In the genomic region with DNA sequence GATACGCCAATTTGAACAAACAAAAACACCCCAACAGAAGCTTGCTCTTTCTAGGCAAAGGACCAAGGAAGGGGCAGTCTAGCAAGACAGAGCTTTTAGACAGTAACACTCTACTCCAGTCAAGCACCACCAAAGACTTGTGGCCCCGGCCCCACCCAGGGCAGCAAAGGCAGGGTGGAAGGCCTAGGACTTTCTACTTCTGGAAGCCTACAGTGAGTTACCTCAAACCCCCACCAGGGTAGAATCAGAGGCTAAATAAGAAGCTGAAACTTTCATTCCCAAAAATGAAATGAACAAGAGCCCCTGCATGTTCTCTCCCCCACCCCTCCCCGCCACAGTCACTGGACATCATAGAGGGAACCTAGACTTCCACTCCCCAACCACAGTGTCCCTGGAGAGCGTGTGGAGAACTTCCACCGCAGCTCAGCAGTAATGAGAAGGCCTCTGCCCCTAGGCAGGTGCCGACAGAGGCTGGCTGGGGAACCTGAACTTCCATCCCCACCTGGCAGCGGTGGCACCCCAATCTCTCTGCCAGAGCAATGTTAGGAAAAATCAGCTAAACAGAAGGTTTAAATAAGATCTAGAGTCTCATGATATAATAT, we compare ENCODE assay signal across 22 cellular contexts. TPM values are rescaled to one million over a fixed set of nuclear protein-coding genes. Genes with fewer than 3 reads are reported as not detected.
DNase-seq lines count a peak whose midpoint lies in the region; ATAC-seq and TF ChIP-seq lines count a peak whose summit lies in the region.
"Had no signal": no experiment of that assay in that cellular context is flagged by ENCODE, and none has a peak within 500 bp of the region (broad histone marks: within the 10 kb centered on the region; RNA-seq: fewer than 3 reads in every experiment).

No MANE protein-coding gene starts in this region.

- H3K27ac ChIP-seq in thyroid gland = no peak overlapping the region
- H3K27ac ChIP-seq: hepatocyte, pancreas, uterus had no signal

- TF ChIP-seq CTCF in thyroid gland (IDR thresholded peaks at IDR 0.05) = no peak

- WGBS in thyroid gland, 2 donors = 80 to 82% methylated on average over 7 of the region's 7 CpGs

- H3K27ac Mint-ChIP-seq in activated naive CD8-positive, alpha-beta T cell treated with anti-CD3 and anti-CD28 coated beads, Interleukin-2, amount 10 ng/mL, durations not matched to agents 7 days and 5 days = peak overlapping the region; percentile 67
- H3K27ac Mint-ChIP-seq in activated naive CD8-positive, alpha-beta T cell treated with anti-CD3 and anti-CD28 coated beads for 36 hours = no peak overlapping the region
- peak overlapping the region; percentile 61 for H3K27ac Mint-ChIP-seq in activated T-helper 17 cell treated with anti-CD3 and anti-CD28 coated beads, Interleukin-2, amount 50 U/mL, for 72 hours

- no peak for ATAC-seq in activated naive CD8-positive, alpha-beta T cell treated with anti-CD3 and anti-CD28 coated beads, Interleukin-2, amount 10 ng/mL, durations not matched to agents 7 days and 5 days (ENCODE audit: low read depth)
- peak; percentile 58 for ATAC-seq in HG02981 (IDR thresholded peaks at IDR 0.05; ENCODE audit: unreplicated experiment)
- ATAC-seq in activated T-helper 17 cell treated with anti-CD3 and anti-CD28 coated beads, Interleukin-2, amount 50 U/mL, for 72 hours (replicated peaks) = no peak
- no peak for ATAC-seq in HG03095 (IDR thresholded peaks at IDR 0.05; ENCODE audit: unreplicated experiment)
- ATAC-seq: activated CD4-positive, alpha-beta T cell treated with anti-CD3 and anti-CD28 coated beads for 36 hours; naive thymus-derived CD8-positive, alpha-beta T cell; pancreas; sciatic nerve had no signal

- H3K36me3 Mint-ChIP-seq in activated naive CD8-positive, alpha-beta T cell treated with anti-CD3 and anti-CD28 coated beads, Interleukin-2, amount 10 ng/mL, durations not matched to agents 7 days and 5 days = peaks cover 18% of the 10 kb centered on the region
- peaks cover 18% of the 10 kb centered on the region for H3K36me3 Mint-ChIP-seq in activated naive CD8-positive, alpha-beta T cell treated with anti-CD3 and anti-CD28 coated beads for 36 hours
- H3K36me3 Mint-ChIP-seq in activated T-helper 17 cell treated with anti-CD3 and anti-CD28 coated beads, Interleukin-2, amount 50 U/mL, for 72 hours (ENCODE audit: low read depth) = peaks cover 46% of the 10 kb centered on the region

- peak overlapping the region; percentile 60 for H3K4me3 Mint-ChIP-seq in activated naive CD8-positive, alpha-beta T cell treated with anti-CD3 and anti-CD28 coated beads, Interleukin-2, amount 10 ng/mL, durations not matched to agents 7 days and 5 days
- H3K4me3 Mint-ChIP-seq in activated naive CD8-positive, alpha-beta T cell treated with anti-CD3 and anti-CD28 coated beads for 36 hours = no peak overlapping the region
- H3K4me3 Mint-ChIP-seq in activated T-helper 17 cell treated with anti-CD3 and anti-CD28 coated beads, Interleukin-2, amount 50 U/mL, for 72 hours = no peak overlapping the region
- H3K4me3 Mint-ChIP-seq: activated CD4-positive, alpha-beta T cell treated with anti-CD3 and anti-CD28 coated beads for 36 hours; CD8-positive, alpha-beta memory T cell; naive thymus-derived CD8-positive, alpha-beta T cell had no signal

- H3K9me3 Mint-ChIP-seq in activated naive CD8-positive, alpha-beta T cell treated with anti-CD3 and anti-CD28 coated beads, Interleukin-2, amount 10 ng/mL, durations not matched to agents 7 days and 5 days = peaks cover 6% of the 10 kb centered on the region
- peaks cover 3% of the 10 kb centered on the region for H3K9me3 Mint-ChIP-seq in activated naive CD8-positive, alpha-beta T cell treated with anti-CD3 and anti-CD28 coated beads for 36 hours
- H3K9me3 Mint-ChIP-seq in activated T-helper 17 cell treated with anti-CD3 and anti-CD28 coated beads, Interleukin-2, amount 50 U/mL, for 72 hours = no peaks in the 10 kb centered on the region

- H3K27me3 ChIP-seq in thyroid gland = no peaks in the 10 kb centered on the region
- H3K27me3 ChIP-seq: hepatocyte, pancreas, uterus had no signal

- peaks cover 10 to 13% of the 10 kb centered on the region in 2 donors for H3K4me1 ChIP-seq in thyroid gland
- H3K4me1 ChIP-seq: pancreas, uterus had no signal

- peaks cover 10% of the 10 kb centered on the region for H3K4me1 Mint-ChIP-seq in activated naive CD8-positive, alpha-beta T cell treated with anti-CD3 and anti-CD28 coated beads, Interleukin-2, amount 10 ng/mL, durations not matched to agents 7 days and 5 days
- H3K4me1 Mint-ChIP-seq in activated naive CD8-positive, alpha-beta T cell treated with anti-CD3 and anti-CD28 coated beads for 36 hours = peaks cover 7% of the 10 kb centered on the region
- peaks cover 6% of the 10 kb centered on the region for H3K4me1 Mint-ChIP-seq in activated T-helper 17 cell treated with anti-CD3 and anti-CD28 coated beads, Interleukin-2, amount 50 U/mL, for 72 hours

- H3K9me3 ChIP-seq in thyroid gland = no peaks in the 10 kb centered on the region
- H3K9me3 ChIP-seq: pancreas, uterus had no signal

- POLR2A ChIA-PET in activated naive CD8-positive, alpha-beta T cell treated with anti-CD3 and anti-CD28 coated beads, Interleukin-2, amount 10 ng/mL, durations not matched to agents 7 days and 5 days (lab: Charles Lee) = no interaction called here

- H3K27me3 Mint-ChIP-seq in activated naive CD8-positive, alpha-beta T cell treated with anti-CD3 and anti-CD28 coated beads, Interleukin-2, amount 10 ng/mL, durations not matched to agents 7 days and 5 days = no peaks in the 10 kb centered on the region
- H3K27me3 Mint-ChIP-seq in activated naive CD8-positive, alpha-beta T cell treated with anti-CD3 and anti-CD28 coated beads for 36 hours = no peaks in the 10 kb centered on the region
- H3K27me3 Mint-ChIP-seq in activated T-helper 17 cell treated with anti-CD3 and anti-CD28 coated beads, Interleukin-2, amount 50 U/mL, for 72 hours = no peaks in the 10 kb centered on the region
- H3K27me3 Mint-ChIP-seq: activated CD4-positive, alpha-beta T cell treated with anti-CD3 and anti-CD28 coated beads for 36 hours; CD8-positive, alpha-beta memory T cell; naive thymus-derived CD8-positive, alpha-beta T cell had no signal

- H3K36me3 ChIP-seq in thyroid gland = no peaks in the 10 kb centered on the region
- H3K36me3 ChIP-seq: pancreas, uterus had no signal

- intact Hi-C loops in thyroid gland (cut with DNase I) = no loop called here

- TF ChIP-seq POLR2A in thyroid gland (IDR thresholded peaks at IDR 0.05) = no peak

- DNase-seq in activated naive CD8-positive, alpha-beta T cell treated with anti-CD3 and anti-CD28 coated beads, Interleukin-2, amount 10 ng/mL, durations not matched to agents 7 days and 5 days = no peak
- DNase-seq in activated naive CD8-positive, alpha-beta T cell treated with anti-CD3 and anti-CD28 coated beads for 36 hours = no peak
- DNase-seq in thyroid gland (peak; percentile 6 to 14), SKM-1 (lab: John Stamatoyannopoulos, UW; ENCODE audit: unreplicated experiment) (no peak), NK-92 (lab: John Stamatoyannopoulos, UW; ENCODE audit: unreplicated experiment) (no peak)
- DNase-seq: activated CD4-positive, alpha-beta T cell treated with anti-CD3 and anti-CD28 coated beads for 36 hours; activated naive CD4-positive, alpha-beta T cell treated with anti-CD3 and anti-CD28 coated beads, Interleukin-2, amount 50 U/mL, for 16 hours; activated T-cell treated with anti-CD3 and anti-CD28 coated beads for 4 hours; CD8-positive, alpha-beta memory T cell; DND-41; islet precursor cell; naive thymus-derived CD8-positive, alpha-beta T cell; NCI-H1092 treated with DMSO at 0.1 percent for 48 hours; NCI-H524 treated with DMSO at 0.1 percent for 48 hours; pancreas; SHP77; uterus had no signal

- no peak overlapping the region for H3K4me3 ChIP-seq in thyroid gland (replicated peaks in 1 of 3)
- H3K4me3 ChIP-seq: hepatocyte, pancreas, uterus had no signal

RNA-seq across cellular contexts. Expression of a gene that starts 40.0 kb away (rescaled TPM):
- 10 to 100 TPM; 22.6 to 26.5 TPM for total RNA-seq in activated naive CD8-positive, alpha-beta T cell treated with anti-CD3 and anti-CD28 coated beads, Interleukin-2, amount 10 ng/mL, durations not matched to agents 7 days and 5 days
- 10 to 100 TPM; 21.9 to 23.2 TPM for total RNA-seq in activated naive CD8-positive, alpha-beta T cell treated with anti-CD3 and anti-CD28 coated beads for 36 hours
- 10 to 100 TPM; 12.3 to 18.8 TPM for total RNA-seq in activated T-helper 17 cell treated with anti-CD3 and anti-CD28 coated beads, Interleukin-2, amount 50 U/mL, for 72 hours
- total RNA-seq in thyroid gland = 10 to 100 TPM; 17.8 to 21.6 (median 18.4) TPM

RNA-seq across cellular contexts. Expression of a gene that starts 42.3 kb away (rescaled TPM):
- 10 to 100 TPM; 21.9 to 22.8 TPM for total RNA-seq in activated naive CD8-positive, alpha-beta T cell treated with anti-CD3 and anti-CD28 coated beads, Interleukin-2, amount 10 ng/mL, durations not matched to agents 7 days and 5 days
- total RNA-seq in activated naive CD8-positive, alpha-beta T cell treated with anti-CD3 and anti-CD28 coated beads for 36 hours = 10 to 100 TPM; 19.1 to 20.7 TPM
- 10 to 100 TPM; 10.4 to 14.1 TPM for total RNA-seq in activated T-helper 17 cell treated with anti-CD3 and anti-CD28 coated beads, Interleukin-2, amount 50 U/mL, for 72 hours
- 100 to 1,000 TPM in 1 of 4 donors, 10 to 100 TPM in 3; 77.3 to 101 (median 86.8) TPM for total RNA-seq in thyroid gland

Comparison
In these comparisons a context has a peak if more than half of its experiments do, and no peak if none do; other contexts are left out.
1. DNase-seq: peak in thyroid gland (2 of 2); none in activated naive CD8-positive, alpha-beta T cell treated with anti-CD3 and anti-CD28 coated beads, Interleukin-2, amount 10 ng/mL, durations not matched to agents 7 days and 5 days (single experiment), activated naive CD8-positive, alpha-beta T cell treated with anti-CD3 and anti-CD28 coated beads for 36 hours (single experiment), SKM-1 (single experiment) and NK-92 (single experiment).